Comparison of ENCODE assay signal across 1 cellular context in genomic region chr20:1934578-1935573, GRCh38.
TF ChIP-seq lines count a peak whose summit lies in the region.

No MANE protein-coding gene starts in this region.

TF ChIP-seq in IMR-90, 13 proteins besides CTCF, POLR2A, EP300 and RAD21:
- TF ChIP-seq USF2 (IDR thresholded peaks at IDR 0.05; ENCODE audit: low read depth, low read length) (no peak), CEBPB (IDR thresholded peaks at IDR 0.05; ENCODE audit: low read depth, low read length) (peak; percentile 98), SMC3 (IDR thresholded peaks at IDR 0.05; ENCODE audit: low read depth, low read length) (no peak), MAFK (IDR thresholded peaks at IDR 0.05; ENCODE audit: low read depth, low read length) (no peak), BHLHE40 (IDR thresholded peaks at IDR 0.05; ENCODE audit: low read depth, low read length) (no peak), MAZ (IDR thresholded peaks at IDR 0.05; ENCODE audit: borderline replicate concordance, low read depth, low read length) (no peak), FOS (IDR thresholded peaks at IDR 0.05; ENCODE audit: low read depth, low read length) (peak; percentile 51; the same call in 1 of the 2 replicates), RCOR1 (IDR thresholded peaks at IDR 0.05; ENCODE audit: insufficient replicate concordance, low read length) (no peak), NFE2L2 (IDR thresholded peaks at IDR 0.05; ENCODE audit: low read depth, low read length) (no peak), CHD1 (IDR thresholded peaks at IDR 0.05; ENCODE audit: low read depth, low read length) (no peak)
